17 cellular contexts compared by ENCODE assay signal in genomic region chr7:112271162-112271561, GRCh38.
"Had no signal": no experiment of that assay in that cellular context is flagged by ENCODE, and none has a peak within 500 bp of the region (broad histone marks: within the 10 kb centered on the region; RNA-seq: fewer than 3 reads in every experiment).

No MANE protein-coding gene starts in this region.

- DNase-seq: activated CD4-positive, alpha-beta T cell treated with anti-CD3 and anti-CD28 coated beads for 36 hours; activated naive CD4-positive, alpha-beta T cell treated with Interleukin-2 at 50 U/mL for 16 hours; activated naive CD8-positive, alpha-beta T cell treated with anti-CD3 and anti-CD28 coated beads, Interleukin-2, amount 50 U/mL, for 24 hours; esophagus squamous epithelium; foreskin keratinocyte; head of caudate nucleus; islet precursor cell; left lung; occipital lobe; right lobe of liver; thyroid gland had no signal

- H3K4me3 ChIP-seq: cardiac muscle cell, esophagus squamous epithelium, left lung, right lobe of liver, thyroid gland had no signal

- ATAC-seq: activated CD4-positive, alpha-beta T cell treated with anti-CD3 and anti-CD28 coated beads for 36 hours; activated naive CD8-positive, alpha-beta T cell treated with anti-CD3 and anti-CD28 coated beads, Interleukin-2, amount 50 U/mL, for 24 hours; foreskin keratinocyte; left lung; right lobe of liver; stimulated activated effector memory CD8-positive, alpha-beta T cell treated with anti-CD3 and anti-CD28 coated beads, Interleukin-12 subunit alpha, Interleukin-12 subunit beta, amount 100 ng/mL, for 72 hours had no signal

- H3K4me3 Mint-ChIP-seq: activated CD4-positive, alpha-beta T cell treated with anti-CD3 and anti-CD28 coated beads for 36 hours; activated naive CD8-positive, alpha-beta T cell treated with anti-CD3 and anti-CD28 coated beads, Interleukin-2, amount 50 U/mL, for 24 hours; memory B cell; nephron; stimulated activated effector memory CD8-positive, alpha-beta T cell treated with anti-CD3 and anti-CD28 coated beads, Interleukin-12 subunit alpha, Interleukin-12 subunit beta, amount 100 ng/mL, for 72 hours had no signal

- H3K4me1 ChIP-seq: foreskin keratinocyte, right lobe of liver, thyroid gland had no signal

- H3K36me3 Mint-ChIP-seq: stimulated activated effector memory CD8-positive, alpha-beta T cell treated with anti-CD3 and anti-CD28 coated beads, Interleukin-12 subunit alpha, Interleukin-12 subunit beta, amount 100 ng/mL, for 72 hours had no signal

- H3K27me3 Mint-ChIP-seq: activated CD4-positive, alpha-beta T cell treated with anti-CD3 and anti-CD28 coated beads for 36 hours; activated naive CD8-positive, alpha-beta T cell treated with anti-CD3 and anti-CD28 coated beads, Interleukin-2, amount 50 U/mL, for 24 hours; memory B cell; progenitor cell of endocrine pancreas had no signal

- H3K27ac Mint-ChIP-seq: activated CD4-positive, alpha-beta T cell treated with anti-CD3 and anti-CD28 coated beads for 36 hours; activated naive CD8-positive, alpha-beta T cell treated with anti-CD3 and anti-CD28 coated beads, Interleukin-2, amount 50 U/mL, for 24 hours; memory B cell; nephron; progenitor cell of endocrine pancreas; stimulated activated effector memory CD8-positive, alpha-beta T cell treated with anti-CD3 and anti-CD28 coated beads, Interleukin-12 subunit alpha, Interleukin-12 subunit beta, amount 100 ng/mL, for 72 hours had no signal

- H3K36me3 ChIP-seq: cardiac muscle cell, esophagus squamous epithelium, left lung, right lobe of liver, thyroid gland had no signal

- H3K27ac ChIP-seq: cardiac muscle cell, esophagus squamous epithelium, foreskin keratinocyte, left lung, right lobe of liver, thyroid gland, VCaP had no signal

- H3K9me3 ChIP-seq: esophagus squamous epithelium, left lung, right lobe of liver, thyroid gland had no signal

- H3K4me1 Mint-ChIP-seq: nephron had no signal

- H3K9me3 Mint-ChIP-seq: activated naive CD8-positive, alpha-beta T cell treated with anti-CD3 and anti-CD28 coated beads, Interleukin-2, amount 50 U/mL, for 24 hours; memory B cell; nephron; stimulated activated effector memory CD8-positive, alpha-beta T cell treated with anti-CD3 and anti-CD28 coated beads, Interleukin-12 subunit alpha, Interleukin-12 subunit beta, amount 100 ng/mL, for 72 hours had no signal

- H3K27me3 ChIP-seq: cardiac muscle cell, esophagus squamous epithelium, foreskin keratinocyte, left lung, right lobe of liver, thyroid gland had no signal
